Comparison of ENCODE assay signal across 16 cellular contexts in the genomic region with DNA sequence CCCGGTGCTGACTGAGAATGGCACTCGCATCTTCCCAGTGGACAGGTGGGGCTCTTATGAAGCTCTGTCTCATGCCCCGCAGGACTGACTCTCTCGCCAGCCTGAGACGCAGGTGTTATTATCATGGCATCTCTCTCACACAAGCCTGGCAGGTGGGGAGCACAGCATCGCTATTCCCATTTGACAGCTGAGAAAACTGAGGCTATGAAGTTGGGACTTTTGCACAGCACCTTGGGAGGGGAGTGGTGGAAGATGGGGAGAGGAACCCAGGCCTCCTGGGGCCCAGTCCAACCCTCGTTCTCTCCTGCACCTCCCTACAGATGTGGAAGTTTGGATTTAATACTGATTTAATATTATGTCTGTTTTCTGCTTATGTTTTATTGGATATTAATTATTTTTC. TPM values are rescaled to one million over a fixed set of nuclear protein-coding genes. Genes with fewer than 3 reads are reported as not detected.
A peak's percentile ranks its signal among the peaks of the same experiment; 100 is the strongest.
DNase-seq lines count a peak whose midpoint lies in the region; ATAC-seq and TF ChIP-seq lines count a peak whose summit lies in the region.
"Had no signal": no experiment of that assay in that cellular context is flagged by ENCODE, and none has a peak within 500 bp of the region (broad histone marks: within the 10 kb centered on the region; RNA-seq: fewer than 3 reads in every experiment).

No MANE protein-coding gene starts in this region.

- no peak overlapping the region for H3K4me3 Mint-ChIP-seq in activated CD4-positive, alpha-beta T cell treated with anti-CD3 and anti-CD28 coated beads, Interleukin-2, amount 10 ng/mL, durations not matched to agents 24 days and 14 days
- H3K4me3 Mint-ChIP-seq: CD4-positive, alpha-beta memory T cell had no signal

- TF ChIP-seq POLR2A in sigmoid colon (IDR thresholded peaks at IDR 0.05): no peak

- no peaks in the 10 kb centered on the region for H3K36me3 Mint-ChIP-seq in activated CD4-positive, alpha-beta T cell treated with anti-CD3 and anti-CD28 coated beads, Interleukin-2, amount 10 ng/mL, durations not matched to agents 24 days and 14 days (ENCODE audit: low read depth)

- H3K9me2 ChIP-seq in MM.1S (replicated peaks; ENCODE audit: insufficient read depth, low read length): no peaks in the 10 kb centered on the region

- no peak overlapping the region for H3K9ac ChIP-seq in MM.1S (ENCODE audit: low read length)
- H3K9ac ChIP-seq: GM23248 had no signal

- peaks cover 4% of the 10 kb centered on the region; the same call in 1 of the 2 replicates for H3K4me1 ChIP-seq in MM.1S (ENCODE audit: low read length)
- no peaks in the 10 kb centered on the region for H3K4me1 ChIP-seq in sigmoid colon
- H3K4me1 ChIP-seq: BE2C had no signal

- no peaks in the 10 kb centered on the region for H4K20me1 ChIP-seq in MM.1S (ENCODE audit: insufficient read depth, low read length)

- H3K4me3 ChIP-seq in MM.1S (ENCODE audit: low read length): no peak overlapping the region
- H3K4me3 ChIP-seq in WERI-Rb-1 (ENCODE audit: low read depth, low read length): no peak overlapping the region
- H3K4me3 ChIP-seq in sigmoid colon: no peak overlapping the region
- H3K4me3 ChIP-seq: GM23248 had no signal

- DNase-seq in MM.1S: peak; percentile 30
- DNase-seq in WERI-Rb-1: peak; percentile 8
- DNase-seq in mesenteric fat pad (ENCODE audit: low spot score): peak; percentile 22
- DNase-seq in sigmoid colon: peak; percentile 27
- no peak for DNase-seq in activated CD4-positive, alpha-beta T cell treated with anti-CD3 and anti-CD28 coated beads, Interleukin-2, amount 10 ng/mL, durations not matched to agents 24 days and 14 days
- no peak for DNase-seq in NCI-H1417 treated with DMSO at 0.1 percent for 48 hours (lab: John Stamatoyannopoulos, UW)
- DNase-seq in NCI-H2171 treated with DMSO at 0.1 percent for 48 hours (lab: John Stamatoyannopoulos, UW): no peak
- DNase-seq: BE2C; CD4-positive, alpha-beta memory T cell; EL; GM23248 had no signal

- intact Hi-C loops in sigmoid colon (cut with DNase I): no loop called here
- intact Hi-C loops in activated CD4-positive, alpha-beta T cell treated with anti-CD3 and anti-CD28 coated beads, Interleukin-2, amount 10 ng/mL, durations not matched to agents 24 days and 14 days (cut with micrococcal nuclease): no loop called here

- 79% methylated on average over 7 of the region's 7 CpGs for WGBS in sigmoid colon, 2 donors

- H3K79me2 ChIP-seq in MM.1S (ENCODE audit: low read length): no peaks in the 10 kb centered on the region

- H3K9me3 ChIP-seq in MM.1S (replicated peaks; ENCODE audit: insufficient read depth, low read length): no peaks in the 10 kb centered on the region
- no peaks in the 10 kb centered on the region for H3K9me3 ChIP-seq in WERI-Rb-1 (ENCODE audit: severe bottlenecking)
- no peaks in the 10 kb centered on the region for H3K9me3 ChIP-seq in sigmoid colon
- H3K9me3 ChIP-seq: BE2C had no signal

- H3K36me3 ChIP-seq in MM.1S (replicated peaks; ENCODE audit: insufficient read depth, low read length): no peaks in the 10 kb centered on the region
- no peaks in the 10 kb centered on the region for H3K36me3 ChIP-seq in WERI-Rb-1
- no peaks in the 10 kb centered on the region for H3K36me3 ChIP-seq in sigmoid colon
- H3K36me3 ChIP-seq: BE2C had no signal

- no peak overlapping the region for H3K27ac Mint-ChIP-seq in activated CD4-positive, alpha-beta T cell treated with anti-CD3 and anti-CD28 coated beads, Interleukin-2, amount 10 ng/mL, durations not matched to agents 24 days and 14 days
- H3K27ac Mint-ChIP-seq: CD4-positive, alpha-beta memory T cell had no signal

- no peak for TF ChIP-seq EP300 in sigmoid colon (IDR thresholded peaks at IDR 0.05)

- H3K27me3 ChIP-seq in MM.1S (replicated peaks; ENCODE audit: insufficient read depth, low read length) (no peaks in the 10 kb centered on the region), WERI-Rb-1 (ENCODE audit: insufficient read depth, low read depth, severe bottlenecking) (no peaks in the 10 kb centered on the region), sigmoid colon (peaks cover 0 to 37% (median 8%) of the 10 kb centered on the region in 3 donors)
- H3K27me3 ChIP-seq: BE2C had no signal

- H3K9me3 Mint-ChIP-seq in activated CD4-positive, alpha-beta T cell treated with anti-CD3 and anti-CD28 coated beads, Interleukin-2, amount 10 ng/mL, durations not matched to agents 24 days and 14 days: no peaks in the 10 kb centered on the region

- H3K27ac ChIP-seq in MM.1S (ENCODE audit: low read length) (no peak overlapping the region), WERI-Rb-1 (peak overlapping the region; percentile 80), sigmoid colon (no peak overlapping the region)
- H3K27ac ChIP-seq: C4-2B, GM23248 had no signal

- H3K4me2 ChIP-seq in MM.1S (ENCODE audit: low read depth, low read length): no peak overlapping the region

- no peak for ATAC-seq in HG03159 (IDR thresholded peaks at IDR 0.05; ENCODE audit: unreplicated experiment)
- ATAC-seq: HCT116 had no signal

- no peak overlapping the region for H2AFZ ChIP-seq in MM.1S (ENCODE audit: low read length)
- H2AFZ ChIP-seq: GM23248 had no signal

- TF ChIP-seq CTCF in MM.1S (IDR thresholded peaks at IDR 0.05; ENCODE audit: low read length) (no peak), WERI-Rb-1 (IDR thresholded peaks at IDR 0.05; ENCODE audit: low read depth, low read length) (no peak), sigmoid colon (IDR thresholded peaks at IDR 0.05) (no peak)

- H3F3A ChIP-seq in MM.1S (ENCODE audit: insufficient read depth, low read length): no peaks in the 10 kb centered on the region

- peaks cover 47% of the 10 kb centered on the region for H3K27me3 Mint-ChIP-seq in activated CD4-positive, alpha-beta T cell treated with anti-CD3 and anti-CD28 coated beads, Interleukin-2, amount 10 ng/mL, durations not matched to agents 24 days and 14 days

- peaks cover 5% of the 10 kb centered on the region for H3K4me1 Mint-ChIP-seq in activated CD4-positive, alpha-beta T cell treated with anti-CD3 and anti-CD28 coated beads, Interleukin-2, amount 10 ng/mL, durations not matched to agents 24 days and 14 days

RNA-seq across cellular contexts. Expression of gene NTSR2, which starts 9.0 kb away (rescaled TPM):
- total RNA-seq in mesenteric fat pad: not detected
- total RNA-seq in sigmoid colon: not detected
- under 1 TPM in 2 of 3 donors, not detected in 1; 0.04 to 0.60 TPM for polyA plus RNA-seq in sigmoid colon
- total RNA-seq in activated CD4-positive, alpha-beta T cell treated with anti-CD3 and anti-CD28 coated beads, Interleukin-2, amount 10 ng/mL, durations not matched to agents 24 days and 14 days: not detected in 2 replicates
- total RNA-seq: CD4-positive, alpha-beta memory T cell; GM23248; HT1080 had no signal
- polyA plus RNA-seq: AG04450; CD4-positive, alpha-beta memory T cell; GM23248 had no signal

Comparison
In these comparisons a context has a peak if more than half of its experiments do, and no peak if none do; other contexts are left out.
1. DNase-seq: peak in MM.1S (single experiment), WERI-Rb-1 (single experiment), mesenteric fat pad (single experiment) and sigmoid colon (single experiment); none in activated CD4-positive, alpha-beta T cell treated with anti-CD3 and anti-CD28 coated beads, Interleukin-2, amount 10 ng/mL, durations not matched to agents 24 days and 14 days (single experiment), NCI-H1417 treated with DMSO at 0.1 percent for 48 hours (single experiment) and NCI-H2171 treated with DMSO at 0.1 percent for 48 hours (single experiment).